In the genomic region with DNA sequence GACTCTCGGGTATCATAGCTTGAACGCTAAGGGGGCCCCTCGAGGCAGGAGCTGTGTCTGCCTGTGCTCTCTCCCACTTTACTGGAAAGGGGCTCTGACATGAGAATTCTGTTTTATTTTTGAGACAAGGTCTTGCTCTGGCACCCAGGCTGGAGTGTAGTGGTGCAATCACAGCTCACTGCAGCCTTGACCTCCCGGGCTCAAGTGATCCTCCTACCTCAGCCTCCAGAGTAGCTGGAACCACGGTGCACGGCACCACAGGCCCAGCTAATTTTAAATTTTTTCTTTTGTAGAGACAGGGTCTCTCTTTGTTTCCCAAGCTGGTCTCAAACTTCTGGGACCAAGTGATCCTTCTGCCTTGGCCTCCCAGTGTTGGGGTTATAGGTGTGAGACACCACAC, we compare ENCODE assay signal across 24 cellular contexts.
A peak's percentile ranks its signal among the peaks of the same experiment; 100 is the strongest.
DNase-seq lines count a peak whose midpoint lies in the region; ATAC-seq lines count a peak whose summit lies in the region.
"Had no signal": no experiment of that assay in that cellular context is flagged by ENCODE, and none has a peak within 500 bp of the region (broad histone marks: within the 10 kb centered on the region; RNA-seq: fewer than 3 reads in every experiment).

No MANE protein-coding gene starts in this region.

- peaks cover 89% of the 10 kb centered on the region for H3K4me1 ChIP-seq in Karpas-422 (ENCODE audit: low read length)

- peaks cover 15% of the 10 kb centered on the region for H3K4me1 Mint-ChIP-seq in activated CD8-positive, alpha-beta memory T cell treated with anti-CD3 and anti-CD28 coated beads, Interleukin-2, amount 10 ng/mL, durations not matched to agents 7 days and 5 days
- H3K4me1 Mint-ChIP-seq in activated T-helper 2 cell treated with anti-CD3 and anti-CD28 coated beads, Interferon-gamma antibody, Interleukin-2, Interleukin-4, amounts not matched to agents 10 μg/mL and 5 μg/mL and 100 μg/mL, durations not matched to agents 14 hours and 24 hours and 36 hours (ENCODE audit: low read depth) = peaks cover 7% of the 10 kb centered on the region
- peaks cover 14% of the 10 kb centered on the region for H3K4me1 Mint-ChIP-seq in T-helper 17 cell

- no peaks in the 10 kb centered on the region for H3K9me3 Mint-ChIP-seq in activated CD8-positive, alpha-beta memory T cell treated with anti-CD3 and anti-CD28 coated beads, Interleukin-2, amount 10 ng/mL, durations not matched to agents 7 days and 5 days (ENCODE audit: low read depth)
- H3K9me3 Mint-ChIP-seq in activated T-helper 2 cell treated with anti-CD3 and anti-CD28 coated beads, Interferon-gamma antibody, Interleukin-2, Interleukin-4, amounts not matched to agents 10 μg/mL and 5 μg/mL and 100 μg/mL, durations not matched to agents 14 hours and 24 hours and 36 hours = no peaks in the 10 kb centered on the region
- H3K9me3 Mint-ChIP-seq: CD14-positive monocyte; CD4-positive, alpha-beta memory T cell; CD4-positive, CD25-positive, alpha-beta regulatory T cell; CD8-positive, alpha-beta memory T cell had no signal

- H3K36me3 ChIP-seq in Karpas-422 (ENCODE audit: insufficient read depth, low read length) = no peaks in the 10 kb centered on the region; the same call in 1 of the 2 replicates
- H3K36me3 ChIP-seq: BE2C, BLaER1 had no signal

- H3K4me2 ChIP-seq in Karpas-422 (ENCODE audit: low read depth, low read length, poor library complexity, severe bottlenecking) = no peak overlapping the region
- H3K4me2 ChIP-seq: BLaER1 had no signal

- DNase-seq in activated CD8-positive, alpha-beta memory T cell treated with anti-CD3 and anti-CD28 coated beads for 24 hours = peak; percentile 38
- DNase-seq in activated CD8-positive, alpha-beta memory T cell treated with anti-CD3 and anti-CD28 coated beads, Interleukin-2, amount 10 ng/mL, durations not matched to agents 7 days and 5 days = no peak
- DNase-seq in Karpas-422 (no peak), T-helper 17 cell (no peak)
- peak; percentile 3 for DNase-seq in activated T-helper 2 cell treated with anti-CD3 and anti-CD28 coated beads, Interferon-gamma antibody, Interleukin-2, Interleukin-4, amounts not matched to agents 10 μg/mL and 5 μg/mL and 100 μg/mL, durations not matched to agents 14 hours and 24 hours and 36 hours (ENCODE audit: low spot score)
- DNase-seq: 8988T; ACHN; BE2C; C1 segment of cervical spinal cord; CD4-positive, alpha-beta memory T cell; CD4-positive, CD25-positive, alpha-beta regulatory T cell; CD8-positive, alpha-beta memory T cell; COR-L47; DMS 273 treated with DMSO at 0.1 percent for 48 hours; DMS153; DMS53; DMS79; DND-41; EL; GDM1 had no signal

- no peak overlapping the region for H3K9ac ChIP-seq in Karpas-422 (ENCODE audit: low read length)
- H3K9ac ChIP-seq: BLaER1 had no signal

- no peak overlapping the region for H3K4me3 Mint-ChIP-seq in activated CD8-positive, alpha-beta memory T cell treated with anti-CD3 and anti-CD28 coated beads, Interleukin-2, amount 10 ng/mL, durations not matched to agents 7 days and 5 days
- no peak overlapping the region for H3K4me3 Mint-ChIP-seq in activated T-helper 2 cell treated with anti-CD3 and anti-CD28 coated beads, Interferon-gamma antibody, Interleukin-2, Interleukin-4, amounts not matched to agents 10 μg/mL and 5 μg/mL and 100 μg/mL, durations not matched to agents 14 hours and 24 hours and 36 hours (ENCODE audit: low read depth)
- no peak overlapping the region for H3K4me3 Mint-ChIP-seq in T-helper 17 cell
- H3K4me3 Mint-ChIP-seq: CD14-positive monocyte; CD4-positive, alpha-beta memory T cell; CD4-positive, CD25-positive, alpha-beta regulatory T cell; CD8-positive, alpha-beta memory T cell had no signal

- CTCF ChIA-PET in activated CD8-positive, alpha-beta memory T cell treated with anti-CD3 and anti-CD28 coated beads, Interleukin-2, amount 10 ng/mL, durations not matched to agents 7 days and 5 days (lab: Charles Lee) = no interaction called here

- H3K27ac ChIP-seq in Karpas-422 (ENCODE audit: low read length) = peak overlapping the region; percentile 97
- H3K27ac ChIP-seq: BLaER1 had no signal

- H3K27me3 Mint-ChIP-seq in activated CD8-positive, alpha-beta memory T cell treated with anti-CD3 and anti-CD28 coated beads, Interleukin-2, amount 10 ng/mL, durations not matched to agents 7 days and 5 days = peaks cover 4% of the 10 kb centered on the region
- H3K27me3 Mint-ChIP-seq in activated T-helper 2 cell treated with anti-CD3 and anti-CD28 coated beads, Interferon-gamma antibody, Interleukin-2, Interleukin-4, amounts not matched to agents 10 μg/mL and 5 μg/mL and 100 μg/mL, durations not matched to agents 14 hours and 24 hours and 36 hours (ENCODE audit: low read depth) = peaks cover 6% of the 10 kb centered on the region
- peaks cover 11% of the 10 kb centered on the region for H3K27me3 Mint-ChIP-seq in T-helper 17 cell

- no peaks in the 10 kb centered on the region for H3K9me2 ChIP-seq in Karpas-422 (replicated peaks; ENCODE audit: insufficient read depth, low read length)

- H3K79me2 ChIP-seq in Karpas-422 (ENCODE audit: low read length) = 0 out of 2 replicates have a peak, but pooled peaks cover 3% of the 10 kb centered on the region

- intact Hi-C loops in activated T-helper 2 cell treated with anti-CD3 and anti-CD28 coated beads, Interferon-gamma antibody, Interleukin-2, Interleukin-4, amounts not matched to agents 10 μg/mL and 5 μg/mL and 100 μg/mL, durations not matched to agents 14 hours and 24 hours and 36 hours (cut with micrococcal nuclease) = no loop called here

- no peak overlapping the region for H3K4me3 ChIP-seq in Karpas-422 (ENCODE audit: low read length)
- H3K4me3 ChIP-seq: BLaER1, GM12878 had no signal

- no peaks in the 10 kb centered on the region for H3K27me3 ChIP-seq in Karpas-422 (ENCODE audit: low read length)
- H3K27me3 ChIP-seq: BE2C, BLaER1 had no signal

- ATAC-seq in activated CD8-positive, alpha-beta memory T cell treated with anti-CD3 and anti-CD28 coated beads, Interleukin-2, amount 10 ng/mL, durations not matched to agents 7 days and 5 days = no peak
- ATAC-seq in GM21786 (IDR thresholded peaks at IDR 0.05; ENCODE audit: unreplicated experiment) (no peak), T-helper 17 cell (no peak)
- ATAC-seq: GM12878 had no signal

- H3K27ac Mint-ChIP-seq in activated CD8-positive, alpha-beta memory T cell treated with anti-CD3 and anti-CD28 coated beads, Interleukin-2, amount 10 ng/mL, durations not matched to agents 7 days and 5 days = no peak overlapping the region
- no peak overlapping the region for H3K27ac Mint-ChIP-seq in activated T-helper 2 cell treated with anti-CD3 and anti-CD28 coated beads, Interferon-gamma antibody, Interleukin-2, Interleukin-4, amounts not matched to agents 10 μg/mL and 5 μg/mL and 100 μg/mL, durations not matched to agents 14 hours and 24 hours and 36 hours
- no peak overlapping the region for H3K27ac Mint-ChIP-seq in T-helper 17 cell
- H3K27ac Mint-ChIP-seq: CD4-positive, CD25-positive, alpha-beta regulatory T cell; CD8-positive, alpha-beta memory T cell had no signal

- no peaks in the 10 kb centered on the region for H4K20me1 ChIP-seq in Karpas-422 (ENCODE audit: insufficient read depth, low read depth, low read length)
- H4K20me1 ChIP-seq: BLaER1 had no signal

- no peak overlapping the region for H2AFZ ChIP-seq in Karpas-422 (ENCODE audit: low read length)

- no peaks in the 10 kb centered on the region for H3K9me3 ChIP-seq in Karpas-422 (ENCODE audit: low read length)
- H3K9me3 ChIP-seq in T-helper 17 cell (ENCODE audit: control insufficient read depth, low read length, poor library complexity, severe bottlenecking) = no peaks in the 10 kb centered on the region
- H3K9me3 ChIP-seq: BE2C, BLaER1 had no signal

- H3K36me3 Mint-ChIP-seq in activated CD8-positive, alpha-beta memory T cell treated with anti-CD3 and anti-CD28 coated beads, Interleukin-2, amount 10 ng/mL, durations not matched to agents 7 days and 5 days = no peaks in the 10 kb centered on the region
- H3K36me3 Mint-ChIP-seq in activated T-helper 2 cell treated with anti-CD3 and anti-CD28 coated beads, Interferon-gamma antibody, Interleukin-2, Interleukin-4, amounts not matched to agents 10 μg/mL and 5 μg/mL and 100 μg/mL, durations not matched to agents 14 hours and 24 hours and 36 hours (ENCODE audit: low read depth) = no peaks in the 10 kb centered on the region
- no peaks in the 10 kb centered on the region for H3K36me3 Mint-ChIP-seq in T-helper 17 cell (ENCODE audit: low read depth)
- H3K36me3 Mint-ChIP-seq: CD14-positive monocyte; CD4-positive, alpha-beta memory T cell; CD4-positive, CD25-positive, alpha-beta regulatory T cell; CD8-positive, alpha-beta memory T cell had no signal

Comparison
In these comparisons a context has a peak if more than half of its experiments do, and no peak if none do; other contexts are left out.
1. DNase-seq: peak in activated CD8-positive, alpha-beta memory T cell treated with anti-CD3 and anti-CD28 coated beads for 24 hours (single experiment) and activated T-helper 2 cell treated with anti-CD3 and anti-CD28 coated beads, Interferon-gamma antibody, Interleukin-2, Interleukin-4, amounts not matched to agents 10 μg/mL and 5 μg/mL and 100 μg/mL, durations not matched to agents 14 hours and 24 hours and 36 hours (single experiment); none in activated CD8-positive, alpha-beta memory T cell treated with anti-CD3 and anti-CD28 coated beads, Interleukin-2, amount 10 ng/mL, durations not matched to agents 7 days and 5 days (single experiment), Karpas-422 (single experiment) and T-helper 17 cell (0 of 3).